ENCODE assay signal across 12 cellular contexts in the genomic region with DNA sequence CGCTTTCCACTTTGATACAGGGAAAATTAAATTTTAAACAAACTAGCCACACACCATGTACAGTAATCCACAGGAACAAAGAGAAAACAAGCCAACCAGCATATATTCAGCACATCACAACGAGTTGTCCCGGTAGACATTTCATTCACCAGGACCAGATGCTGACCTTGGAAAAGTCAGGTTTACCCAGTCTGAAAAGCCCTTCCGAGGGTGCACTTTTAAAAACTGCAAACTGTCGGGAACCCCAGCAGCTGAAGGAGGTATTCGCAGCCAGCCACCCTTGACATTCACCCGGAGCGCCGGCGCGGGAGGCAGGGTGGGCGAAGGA. TPM values are rescaled to one million over a fixed set of nuclear protein-coding genes. Genes with fewer than 3 reads are reported as not detected.
DNase-seq lines count a peak whose midpoint lies in the region; ATAC-seq, FAIRE-seq and TF ChIP-seq lines count a peak whose summit lies in the region.
"Had no signal": no experiment of that assay in that cellular context is flagged by ENCODE, and none has a peak within 500 bp of the region (broad histone marks: within the 10 kb centered on the region; RNA-seq: fewer than 3 reads in every experiment).

No MANE protein-coding gene starts in this region.

- no peak for TF ChIP-seq CTCF in GM12878 (IDR thresholded peaks at IDR 0.05 in 2 of 3, conservative IDR thresholded peaks at IDR 0.05 in 1 of 3; ENCODE audit: control insufficient read depth in 2 of 3, extremely low read depth in 1 of 3, insufficient read depth in 1 of 3, low read depth in 3 of 3, low read length in 3 of 3)
- TF ChIP-seq CTCF in Peyer's patch (IDR thresholded peaks at IDR 0.05): no peak

- no peaks in the 10 kb centered on the region for H3K36me3 ChIP-seq in CD4-positive, CD25-positive, alpha-beta regulatory T cell (ENCODE audit: control insufficient read depth, insufficient read depth, low read length)
- no peaks in the 10 kb centered on the region for H3K36me3 ChIP-seq in GM12878 (ENCODE audit: control insufficient read depth in 2 of 2, insufficient read depth in 2 of 2, low read length in 1 of 2)
- no peaks in the 10 kb centered on the region for H3K36me3 ChIP-seq in naive thymus-derived CD4-positive, alpha-beta T cell (ENCODE audit: control insufficient read depth in 2 of 3, insufficient read depth in 3 of 3, low read length in 3 of 3)
- no peaks in the 10 kb centered on the region for H3K36me3 ChIP-seq in Peyer's patch
- H3K36me3 ChIP-seq: gastrocnemius medialis had no signal

- H3K4me2 ChIP-seq in GM12878 (ENCODE audit: control insufficient read depth, insufficient read depth): peak overlapping the region; percentile 86; the same call in 1 of the 2 replicates

- no peak for TF ChIP-seq EP300 in GM12878 (IDR thresholded peaks at IDR 0.05; ENCODE audit: borderline replicate concordance in 1 of 2, control insufficient read depth in 1 of 2, low read depth in 2 of 2, low read length in 2 of 2)

- no peaks in the 10 kb centered on the region for H3K79me2 ChIP-seq in GM12878 (ENCODE audit: control insufficient read depth, insufficient read depth, low read length)

- ATAC-seq in CD4-positive, CD25-positive, alpha-beta regulatory T cell (ENCODE audit: low read depth in 2 of 2): no peak
- ATAC-seq in GM12878 (no peak), GM18511 (IDR thresholded peaks at IDR 0.05; ENCODE audit: unreplicated experiment) (no peak)
- no peak for ATAC-seq in naive thymus-derived CD4-positive, alpha-beta T cell

- peak overlapping the region in 3 of 4 donors; percentile 38 to 58 (median 56) for H3K4me3 Mint-ChIP-seq in CD4-positive, CD25-positive, alpha-beta regulatory T cell
- H3K4me3 Mint-ChIP-seq in naive thymus-derived CD4-positive, alpha-beta T cell: peak overlapping the region; percentile 38 to 72 (median 64)

- BruUV-seq in GM12878 (replicated peaks; lab: Mats Ljungman, UMichigan): no TSS peak

- intact Hi-C loops in GM12878 (cut with micrococcal nuclease; ENCODE audit: unreplicated experiment): no loop called here
- intact Hi-C loops in naive thymus-derived CD4-positive, alpha-beta T cell (cut with micrococcal nuclease): loop anchor here (5.0 to 10.0 kb wide), 5 partner anchors 35 to 542 kb away; a partner anchor contains a TSS

- TF ChIP-seq POLR2A in GM12891 (IDR thresholded peaks at IDR 0.05; ENCODE audit: low read depth, low read length) (no peak), GM12878 (IDR thresholded peaks at IDR 0.05; ENCODE audit: low read depth, low read length) (no peak), Peyer's patch (IDR thresholded peaks at IDR 0.05) (no peak)

- H3K4me3 ChIP-seq in CD4-positive, CD25-positive, alpha-beta regulatory T cell (ENCODE audit: low read depth, low read length): no peak overlapping the region
- H3K4me3 ChIP-seq in GM12878 (peak overlapping the region; percentile 74; the same call in 1 of the 2 replicates), Peyer's patch (peak overlapping the region in 1 of 4 donors; percentile 76)
- H3K4me3 ChIP-seq in naive thymus-derived CD4-positive, alpha-beta T cell (ENCODE audit: low read length): no peak overlapping the region

- peaks cover 66% of the 10 kb centered on the region for H3K27me3 Mint-ChIP-seq in CD4-positive, CD25-positive, alpha-beta regulatory T cell
- peaks cover 55 to 67% (median 64%) of the 10 kb centered on the region in 5 donors for H3K27me3 Mint-ChIP-seq in naive thymus-derived CD4-positive, alpha-beta T cell

- H3K27me3 ChIP-seq in CD4-positive, CD25-positive, alpha-beta regulatory T cell (ENCODE audit: control insufficient read depth, insufficient read depth, low read length): peaks cover 30% of the 10 kb centered on the region
- peaks cover 0 to 2% of the 10 kb centered on the region in 2 experiments; a peak in 2 of 4 replicates for H3K27me3 ChIP-seq in GM12878 (replicated peaks in 1 of 2; ENCODE audit: control insufficient read depth in 2 of 2, insufficient read depth in 2 of 2, low read length in 1 of 2)
- H3K27me3 ChIP-seq in naive thymus-derived CD4-positive, alpha-beta T cell (ENCODE audit: control insufficient read depth in 2 of 2, insufficient read depth in 2 of 2, low read length in 2 of 2): peaks cover 11 to 13% of the 10 kb centered on the region in 2 donors
- peaks cover 0 to 11% of the 10 kb centered on the region in 2 donors for H3K27me3 ChIP-seq in Peyer's patch

- peaks cover 0 to 4% (median 0%) of the 10 kb centered on the region in 7 donors for H3K9me3 Mint-ChIP-seq in CD4-positive, CD25-positive, alpha-beta regulatory T cell
- H3K9me3 Mint-ChIP-seq in naive thymus-derived CD4-positive, alpha-beta T cell: peaks cover 0 to 4% (median 0%) of the 10 kb centered on the region in 11 donors

- TF ChIP-seq RAD21 in GM12878 (IDR thresholded peaks at IDR 0.05; ENCODE audit: insufficient read depth, low read depth, low read length): no peak

- no peak for DNase-seq in CD4-positive, CD25-positive, alpha-beta regulatory T cell
- DNase-seq in GM12891 (ENCODE audit: insufficient read length, low spot score) (no peak), GM12878 (ENCODE audit: low read depth, low spot score) (no peak), HuH-7.5 (ENCODE audit: low spot score) (no peak), Peyer's patch (no peak)
- DNase-seq in naive thymus-derived CD4-positive, alpha-beta T cell: no peak
- no peak for DNase-seq in NK-92 treated with Interleukin-12 subunit alpha and Interleukin-12 subunit beta, amount 100 ng/mL, for 24 hours (lab: John Stamatoyannopoulos, UW)
- DNase-seq: gastrocnemius medialis, Karpas-422 had no signal

- RAD21 ChIA-PET in GM12878 (lab: Charles Lee; ENCODE audit: unreplicated experiment): no interaction called here

- H3K9me3 ChIP-seq in CD4-positive, CD25-positive, alpha-beta regulatory T cell (ENCODE audit: control insufficient read depth in 2 of 2, low read length in 2 of 2): no peaks in the 10 kb centered on the region
- H3K9me3 ChIP-seq in GM12878 (replicated peaks; ENCODE audit: control insufficient read depth, insufficient read depth, low read length): no peaks in the 10 kb centered on the region
- no peaks in the 10 kb centered on the region for H3K9me3 ChIP-seq in naive thymus-derived CD4-positive, alpha-beta T cell (ENCODE audit: control insufficient read depth in 2 of 3, low read length in 3 of 3)
- peaks cover 0 to 9% (median 0%) of the 10 kb centered on the region in 4 donors for H3K9me3 ChIP-seq in Peyer's patch
- H3K9me3 ChIP-seq: gastrocnemius medialis had no signal

- H2AFZ ChIP-seq in GM12878 (ENCODE audit: control insufficient read depth, low read depth, low read length): no peak overlapping the region; the same call in 1 of the 2 replicates

- in situ Hi-C loops in GM12878 (cut with MboI): no loop called here

- H3K4me1 ChIP-seq in CD4-positive, CD25-positive, alpha-beta regulatory T cell (ENCODE audit: control insufficient read depth, insufficient read depth, low read length, poor library complexity, severe bottlenecking): peaks cover 29% of the 10 kb centered on the region
- H3K4me1 ChIP-seq in GM12878 (ENCODE audit: control insufficient read depth, insufficient read depth, low read length) (peaks cover 3% of the 10 kb centered on the region; the same call in 1 of the 2 replicates), Peyer's patch (peaks cover 0 to 16% (median 7%) of the 10 kb centered on the region in 4 donors)
- H3K4me1 ChIP-seq in naive thymus-derived CD4-positive, alpha-beta T cell (ENCODE audit: control insufficient read depth in 2 of 2, insufficient read depth in 2 of 2, low read length in 2 of 2): peaks cover 10 to 21% of the 10 kb centered on the region in 2 donors
- H3K4me1 ChIP-seq: gastrocnemius medialis had no signal

- peak overlapping the region in 1 of 3 donors; percentile 43 for H3K27ac Mint-ChIP-seq in CD4-positive, CD25-positive, alpha-beta regulatory T cell
- H3K27ac Mint-ChIP-seq in naive thymus-derived CD4-positive, alpha-beta T cell: peak overlapping the region in 1 of 9 donors; percentile 11

- CTCF ChIA-PET in GM12878 (lab: Yijun Ruan, JAX): no interaction called here
- CTCF ChIA-PET in naive thymus-derived CD4-positive, alpha-beta T cell (lab: Charles Lee): no interaction called here

- H3K9ac ChIP-seq in GM12878 (ENCODE audit: control insufficient read depth, insufficient read depth, low read length): no peak overlapping the region

- peak; percentile 82 for FAIRE-seq in GM12891 (lab: Jason Lieb, UNC)
- no peak for FAIRE-seq in GM12878 (lab: Jason Lieb, UNC)

- no peaks in the 10 kb centered on the region for H4K20me1 ChIP-seq in GM12878 (ENCODE audit: control insufficient read depth, insufficient read depth)

- 21% methylated on average over 12 of the region's 12 CpGs for WGBS in GM12878 (ENCODE audit: insufficient coverage, insufficient replicate concordance, low lambda C conversion rate, missing lambda C conversion rate)

- H3K27ac ChIP-seq in CD4-positive, CD25-positive, alpha-beta regulatory T cell (ENCODE audit: insufficient read depth, low read length, poor library complexity, severe bottlenecking): no peak overlapping the region
- H3K27ac ChIP-seq in GM12878 (ENCODE audit: control insufficient read depth, insufficient read depth): no peak overlapping the region
- no peak overlapping the region for H3K27ac ChIP-seq in naive thymus-derived CD4-positive, alpha-beta T cell (ENCODE audit: low read depth, low read length)
- H3K27ac ChIP-seq in Peyer's patch: no peak overlapping the region
- H3K27ac ChIP-seq: gastrocnemius medialis had no signal

- H3K36me3 Mint-ChIP-seq in CD4-positive, CD25-positive, alpha-beta regulatory T cell: no peaks in the 10 kb centered on the region
- H3K36me3 Mint-ChIP-seq in naive thymus-derived CD4-positive, alpha-beta T cell: peaks cover 0 to 6% (median 0%) of the 10 kb centered on the region in 5 donors

- peaks cover 7 to 31% (median 13%) of the 10 kb centered on the region in 4 donors for H3K4me1 Mint-ChIP-seq in CD4-positive, CD25-positive, alpha-beta regulatory T cell
- peaks cover 7 to 35% (median 29%) of the 10 kb centered on the region in 7 donors for H3K4me1 Mint-ChIP-seq in naive thymus-derived CD4-positive, alpha-beta T cell

- POLR2A ChIA-PET in GM12878 (lab: Charles Lee): no interaction called here
- POLR2A ChIA-PET in naive thymus-derived CD4-positive, alpha-beta T cell (lab: Charles Lee): no interaction called here

- SMC1A ChIA-PET in GM12878 (lab: Charles Lee; ENCODE audit: uncharacterized antibody, unreplicated experiment): interaction anchor here (1.2 to 2.2 kb wide), 2 partner anchors 11 to 20 kb away, joined by 3 to 5 read pairs; no protein-coding TSS in a partner anchor

RNA-seq across cellular contexts. Expression of a gene that starts 1.2 kb away (rescaled TPM):
- total RNA-seq in CD4-positive, CD25-positive, alpha-beta regulatory T cell: not detected
- under 1 TPM in 1 of 4 donors, not detected in 3; 0.15 TPM for polyA plus RNA-seq in CD4-positive, CD25-positive, alpha-beta regulatory T cell
- polyA plus RNA-seq in GM12891 (2012; ENCODE audit: low read depth, missing spikeins): 2.6 TPM
- 0.79 and 1.2 TPM in 2 replicates for total RNA-seq in GM12878 (2013; cell fraction: nucleolus; rRNA removed)
- total RNA-seq in GM12878 (2014; rRNA removed): 2.3 and 2.5 TPM in 2 replicates
- 3.6 and 3.7 TPM in 2 replicates for total RNA-seq in GM12878 (2014; rRNA removed; fragmentation: Illumina TruSeq; extraction: Trizol)
- total RNA-seq in GM12878 (2021): 3.2 and 4.1 TPM in 2 replicates
- 1.3 TPM for polyA plus RNA-seq in GM12878 (2011; ENCODE audit: low read depth)
- 0.46 and 0.48 TPM in 2 replicates for polyA plus RNA-seq in GM12878 (2011; rRNA removed)
- 0.13 and 0.18 TPM in 2 replicates for polyA plus RNA-seq in GM12878 (2011; cell fraction: cytosol; rRNA removed)
- 0.94 and 1.1 TPM in 2 replicates for polyA plus RNA-seq in GM12878 (2011; cell fraction: nucleus; rRNA removed)
- 2.1 and 2.5 TPM in 2 replicates for polyA plus RNA-seq in GM12878 (2012)
- 6.1 and 6.5 TPM in 2 replicates for polyA plus RNA-seq in GM12878 (2014; fragmentation: Illumina TruSeq; extraction: Trizol)
- 1 to 10 TPM; 2.0 to 2.7 TPM for polyA plus RNA-seq in GM12878 (2014; fragmentation: Nextera tagmentation; extraction: Ambion mirVana)
- polyA plus RNA-seq in GM12878 (2014; rRNA removed): 6.6 and 7.4 TPM in 2 replicates
- polyA plus RNA-seq in GM12878 (2016; fragmentation: Nextera tagmentation; extraction: Ambion mirVana): 1 to 10 TPM; 4.0 to 4.5 TPM
- polyA minus RNA-seq in GM12878 (2011; rRNA and poly(A)+ RNA removed): 0.22 TPM in 1 of 2 replicates, not detected in the other
- not detected in 2 replicates for polyA minus RNA-seq in GM12878 (2011; cell fraction: cytosol; rRNA and poly(A)+ RNA removed)
- 0.29 TPM in 1 of 2 replicates, not detected in the other for polyA minus RNA-seq in GM12878 (2011; cell fraction: nucleus; rRNA and poly(A)+ RNA removed)
- 10 to 100 TPM in 1 of 5 experiments, under 1 TPM in 4; 0.77 to 11.1 (median 0.95) TPM for total RNA-seq in naive thymus-derived CD4-positive, alpha-beta T cell
- 1 to 10 TPM in 1 of 2 donors, under 1 TPM in 1; 0.43 to 1.5 TPM for polyA plus RNA-seq in naive thymus-derived CD4-positive, alpha-beta T cell
- 10 to 100 TPM in 1 of 4 donors, 1 to 10 TPM in 3; 1.8 to 21.3 (median 2.8) TPM for total RNA-seq in Peyer's patch
- total RNA-seq: chondrocyte, temporal lobe had no signal

RNA-seq across cellular contexts. Expression of a gene that starts 50.2 kb away (rescaled TPM):
- total RNA-seq in CD4-positive, CD25-positive, alpha-beta regulatory T cell: 6.4 TPM
- under 1 TPM in 3 of 4 donors, not detected in 1; 0.47 to 0.69 (median 0.60) TPM for polyA plus RNA-seq in CD4-positive, CD25-positive, alpha-beta regulatory T cell
- 59.0 TPM for polyA plus RNA-seq in GM12891 (2012; ENCODE audit: low read depth, missing spikeins)
- 522 and 548 TPM in 2 replicates for total RNA-seq in GM12878 (2013; cell fraction: nucleolus; rRNA removed)
- total RNA-seq in GM12878 (2014; rRNA removed): 228 and 233 TPM in 2 replicates
- 109 and 114 TPM in 2 replicates for total RNA-seq in GM12878 (2014; rRNA removed; fragmentation: Illumina TruSeq; extraction: Trizol)
- 103 and 110 TPM in 2 replicates for total RNA-seq in GM12878 (2021)
- polyA plus RNA-seq in GM12878 (2011; ENCODE audit: low read depth): 84.9 TPM
- polyA plus RNA-seq in GM12878 (2011; rRNA removed): 165 and 228 TPM in 2 replicates
- polyA plus RNA-seq in GM12878 (2011; cell fraction: cytosol; rRNA removed): 83.5 and 87.5 TPM in 2 replicates
- 296 and 374 TPM in 2 replicates for polyA plus RNA-seq in GM12878 (2011; cell fraction: nucleus; rRNA removed)
- polyA plus RNA-seq in GM12878 (2012): 66.6 and 97.7 TPM in 2 replicates
- 116 and 143 TPM in 2 replicates for polyA plus RNA-seq in GM12878 (2014; fragmentation: Illumina TruSeq; extraction: Trizol)
- polyA plus RNA-seq in GM12878 (2014; fragmentation: Nextera tagmentation; extraction: Ambion mirVana): 10 to 100 TPM; 25.9 to 46.7 TPM
- polyA plus RNA-seq in GM12878 (2014; rRNA removed): 189 and 218 TPM in 2 replicates
- polyA plus RNA-seq in GM12878 (2016; fragmentation: Nextera tagmentation; extraction: Ambion mirVana): 100 to 1,000 TPM; 105 to 106 TPM
- polyA minus RNA-seq in GM12878 (2011; rRNA and poly(A)+ RNA removed): 87.4 and 94.8 TPM in 2 replicates
- 40.2 and 47.3 TPM in 2 replicates for polyA minus RNA-seq in GM12878 (2011; cell fraction: cytosol; rRNA and poly(A)+ RNA removed)
- polyA minus RNA-seq in GM12878 (2011; cell fraction: nucleus; rRNA and poly(A)+ RNA removed): 184 and 227 TPM in 2 replicates
- total RNA-seq in naive thymus-derived CD4-positive, alpha-beta T cell: 10 to 100 TPM in 2 of 5 experiments, 1 to 10 TPM in 3; 2.5 to 35.7 (median 3.1) TPM
- polyA plus RNA-seq in naive thymus-derived CD4-positive, alpha-beta T cell: under 1 TPM in 1 of 2 donors, not detected in 1; 0.41 TPM
- 10 to 100 TPM in 1 of 4 donors, 1 to 10 TPM in 3; 1.7 to 62.7 (median 5.2) TPM for total RNA-seq in Peyer's patch
- total RNA-seq: chondrocyte, temporal lobe had no signal
